ENCODE assay signal across 27 cellular contexts in genomic region chr1:95222629-95223028, GRCh38.
"Had no signal": no experiment of that assay in that cellular context is flagged by ENCODE, and none has a peak within 500 bp of the region (broad histone marks: within the 10 kb centered on the region; RNA-seq: fewer than 3 reads in every experiment).

No MANE protein-coding gene starts in this region.

- H3K9me3 Mint-ChIP-seq: effector memory CD8-positive, alpha-beta T cell; memory B cell; stimulated activated effector memory CD8-positive, alpha-beta T cell treated with anti-CD3 and anti-CD28 coated beads, Interleukin-12 subunit alpha, Interleukin-12 subunit beta, amount 100 ng/mL, for 72 hours had no signal

- H3K4me1 ChIP-seq: esophagus squamous epithelium, prostate gland, stomach, testis, tibial artery, upper lobe of left lung had no signal

- H3K4me3 Mint-ChIP-seq: effector memory CD8-positive, alpha-beta T cell; memory B cell; naive B cell; natural killer cell treated with Interleukin-12 subunit alpha and Interleukin-12 subunit beta and Interleukin-15 and Interleukin-18, amount 100 ng/mL, for 72 hours; neural crest cell; stimulated activated effector memory CD8-positive, alpha-beta T cell treated with anti-CD3 and anti-CD28 coated beads, Interleukin-12 subunit alpha, Interleukin-12 subunit beta, amount 100 ng/mL, for 72 hours had no signal

- H3K36me3 ChIP-seq: esophagus squamous epithelium, heart right ventricle, prostate gland, right atrium auricular region, stomach, tibial artery, upper lobe of left lung had no signal

- H3K4me1 Mint-ChIP-seq: stimulated activated effector memory CD8-positive, alpha-beta T cell treated with anti-CD3 and anti-CD28 coated beads, Interleukin-12 subunit alpha, Interleukin-12 subunit beta, amount 100 ng/mL, for 72 hours had no signal

- ATAC-seq: effector memory CD8-positive, alpha-beta T cell; natural killer cell treated with Interleukin-12 subunit alpha and Interleukin-12 subunit beta and Interleukin-15 and Interleukin-18, amount 100 ng/mL, for 72 hours; stimulated activated effector memory CD8-positive, alpha-beta T cell treated with anti-CD3 and anti-CD28 coated beads, Interleukin-12 subunit alpha, Interleukin-12 subunit beta, amount 100 ng/mL, for 72 hours had no signal

- H3K36me3 Mint-ChIP-seq: naive B cell; natural killer cell treated with Interleukin-12 subunit alpha and Interleukin-12 subunit beta and Interleukin-15 and Interleukin-18, amount 100 ng/mL, for 72 hours; stimulated activated effector memory CD8-positive, alpha-beta T cell treated with anti-CD3 and anti-CD28 coated beads, Interleukin-12 subunit alpha, Interleukin-12 subunit beta, amount 100 ng/mL, for 72 hours had no signal

- H3K27me3 ChIP-seq: esophagus squamous epithelium, heart right ventricle, right atrium auricular region, stomach, testis, tibial artery, upper lobe of left lung had no signal

- DNase-seq: effector memory CD8-positive, alpha-beta T cell; erythroblast; esophagus squamous epithelium; glutamatergic neuron; heart right ventricle; hippocampal formation; left cardiac atrium; naive B cell; stimulated activated CD4-positive, alpha-beta T cell treated with anti-CD3 and anti-CD28 coated beads, Interleukin-2, amount 100 ng/mL, for 24 hours; stimulated activated CD4-positive, alpha-beta T cell treated with anti-CD3 and anti-CD28 coated beads, Interleukin-4, amount 100 ng/mL, for 24 hours; stimulated activated naive CD4-positive, alpha-beta T cell treated with Interleukin-2 at 50 U/mL for 16 hours; stomach; substantia nigra; testis; tibial artery; upper lobe of left lung had no signal

- FAIRE-seq: endometrium, islet of Langerhans, urothelium cell line had no signal

- H3K4me3 ChIP-seq: coronary artery, esophagus squamous epithelium, heart right ventricle, lung, prostate gland, right atrium auricular region, stomach, testis, tibial artery, upper lobe of left lung had no signal

- H3K9me3 ChIP-seq: esophagus squamous epithelium, heart right ventricle, prostate gland, right atrium auricular region, stomach, testis, tibial artery, upper lobe of left lung had no signal

- H3K27ac Mint-ChIP-seq: effector memory CD8-positive, alpha-beta T cell; memory B cell; naive B cell; natural killer cell treated with Interleukin-12 subunit alpha and Interleukin-12 subunit beta and Interleukin-15 and Interleukin-18, amount 100 ng/mL, for 72 hours; stimulated activated effector memory CD8-positive, alpha-beta T cell treated with anti-CD3 and anti-CD28 coated beads, Interleukin-12 subunit alpha, Interleukin-12 subunit beta, amount 100 ng/mL, for 72 hours had no signal

- H3K27ac ChIP-seq: coronary artery, esophagus squamous epithelium, prostate gland, right atrium auricular region, stomach, testis, tibial artery, upper lobe of left lung had no signal
